Comparison of ENCODE assay signal across 18 cellular contexts in genomic region chr9:130672466-130672865, GRCh38. TPM values are rescaled to one million over a fixed set of nuclear protein-coding genes. Genes with fewer than 3 reads are reported as not detected.
DNase-seq lines count a peak whose midpoint lies in the region; ATAC-seq and TF ChIP-seq lines count a peak whose summit lies in the region.
"Had no signal": no experiment of that assay in that cellular context is flagged by ENCODE, and none has a peak within 500 bp of the region (broad histone marks: within the 10 kb centered on the region; RNA-seq: fewer than 3 reads in every experiment).

No MANE protein-coding gene starts in this region.

- DNase-seq in Right ventricle myocardium inferior (ENCODE audit: missing footprints), result peak; percentile 9
- DNase-seq in cardiac septum (ENCODE audit: low spot score), result no peak
- peak; percentile 40 for DNase-seq in NCI-H446 treated with DMSO at 0.1 percent for 48 hours (lab: John Stamatoyannopoulos, UW)
- no peak for DNase-seq in T-helper 17 cell
- no peak for DNase-seq in spleen
- DNase-seq: CD8-positive, alpha-beta memory T cell; HCEC 1CT; KG1; NCI-H1105; NCI-H187 treated with DMSO at 0.1 percent for 48 hours; NK-92 treated with Interleukin-12 subunit alpha and Interleukin-12 subunit beta, amount 100 ng/mL, for 24 hours; PC-9 had no signal

- no peak overlapping the region for H3K27ac Mint-ChIP-seq in T-helper 17 cell

- no peak overlapping the region for H3K4me3 ChIP-seq in spleen
- H3K4me3 ChIP-seq: PC-9 had no signal

- H3K4me1 Mint-ChIP-seq in T-helper 17 cell, result peaks cover 3% of the 10 kb centered on the region
- H3K4me1 Mint-ChIP-seq: CD8-positive, alpha-beta memory T cell had no signal

- no peak for ATAC-seq in Right ventricle myocardium inferior
- ATAC-seq in SK-N-SH treated with all-trans-retinoic acid at 6 μM for 48 hours, result no peak
- no peak for ATAC-seq in T-helper 17 cell
- ATAC-seq in GM19035 (IDR thresholded peaks at IDR 0.05; ENCODE audit: unreplicated experiment), result no peak
- ATAC-seq in HG03342 (IDR thresholded peaks at IDR 0.05; ENCODE audit: unreplicated experiment), result no peak

- 87 to 91% (median 91%) methylated on average over 8 of the region's 8 CpGs for WGBS in spleen, 5 donors

- H3K27ac ChIP-seq in spleen, result no peak overlapping the region
- H3K27ac ChIP-seq: PC-9 had no signal

- H3K27me3 ChIP-seq in spleen (replicated peaks in 1 of 7), result peaks cover 0 to 24% (median 12%) of the 10 kb centered on the region in 7 donors

- no peak overlapping the region for H3K4me3 Mint-ChIP-seq in T-helper 17 cell
- H3K4me3 Mint-ChIP-seq: CD8-positive, alpha-beta memory T cell had no signal

- intact Hi-C loops in Right ventricle myocardium inferior (cut with DNase I), result no loop called here
- intact Hi-C loops in cardiac septum (cut with DNase I), result no loop called here
- intact Hi-C loops in spleen (cut with DNase I; ENCODE audit: low total_unique reads), result no loop called here

- no peak for TF ChIP-seq CTCF in spleen (IDR thresholded peaks at IDR 0.05 in 8 of 11, conservative IDR thresholded peaks at IDR 0.05 in 3 of 11)

- TF ChIP-seq POLR2A in spleen (IDR thresholded peaks at IDR 0.05), result no peak

- H3K36me3 ChIP-seq in spleen, result no peaks in the 10 kb centered on the region

- H3K4me1 ChIP-seq in spleen, result no peaks in the 10 kb centered on the region

- peaks cover 8% of the 10 kb centered on the region for H3K27me3 Mint-ChIP-seq in T-helper 17 cell

- H3K9me3 ChIP-seq in T-helper 17 cell (ENCODE audit: control insufficient read depth, low read length, poor library complexity, severe bottlenecking) (no peaks in the 10 kb centered on the region), spleen (no peaks in the 10 kb centered on the region)

- H3K36me3 Mint-ChIP-seq in T-helper 17 cell (ENCODE audit: low read depth), result no peaks in the 10 kb centered on the region
- H3K36me3 Mint-ChIP-seq: CD8-positive, alpha-beta memory T cell had no signal

TF ChIP-seq in SK-N-SH treated with all-trans-retinoic acid at 6 μM for 48 hours, 23 proteins besides CTCF, POLR2A, EP300 and RAD21:
- TF ChIP-seq ZFP30 (CRISPR knock-in tag; IDR thresholded peaks at IDR 0.05), result no peak
- TF ChIP-seq ZC3H10 (CRISPR knock-in tag; IDR thresholded peaks at IDR 0.05), result no peak
- TF ChIP-seq TCF4 (CRISPR knock-in tag; IDR thresholded peaks at IDR 0.05; ENCODE audit: borderline replicate concordance), result 0 out of 2 replicates have a peak, but pooled peaks have one; percentile 34
- TF ChIP-seq BACH2 (CRISPR knock-in tag; IDR thresholded peaks at IDR 0.05; ENCODE audit: borderline replicate concordance), result peak; percentile 57; the same call in 1 of the 2 replicates

RNA-seq across cellular contexts. Expression of gene PRDM12, which starts 8.1 kb away (rescaled TPM):
- total RNA-seq in Right ventricle myocardium inferior (not detected), cardiac septum (not detected), T-helper 17 cell (not detected), spleen (not detected)
- under 1 TPM in 2 of 3 donors, not detected in 1; 0.06 to 0.07 TPM for polyA plus RNA-seq in spleen
- total RNA-seq: M059J; T-helper 2 cell treated with Interferon-gamma antibody and Interleukin-4, amounts not matched to agents 100 ng/mL and 5 ng/mL, for 36 hours had no signal
- polyA plus RNA-seq: BJ; CD8-positive, alpha-beta memory T cell had no signal

RNA-seq across cellular contexts. Expression of gene EXOSC2, which starts 21.1 kb away (rescaled TPM):
- total RNA-seq in Right ventricle myocardium inferior (11.2 TPM), cardiac septum (12.7 TPM), T-helper 17 cell (10 to 100 TPM; 44.0 to 54.3 TPM), spleen (10 to 100 TPM; 23.8 to 34.6 (median 26.1) TPM)
- polyA plus RNA-seq in spleen, result 10 to 100 TPM; 16.9 to 22.8 (median 17.2) TPM

Comparison
In these comparisons a context has a peak if more than half of its experiments do, and no peak if none do; other contexts are left out.
1. DNase-seq: peak in Right ventricle myocardium inferior (single experiment) and NCI-H446 treated with DMSO at 0.1 percent for 48 hours (single experiment); none in cardiac septum (single experiment), T-helper 17 cell (0 of 3) and spleen (single experiment).